Comparison of ENCODE assay signal across 16 cellular contexts in genomic region chr12:53644133-53644532, GRCh38. TPM values are rescaled to one million over a fixed set of nuclear protein-coding genes. Genes with fewer than 3 reads are reported as not detected.
DNase-seq lines count a peak whose midpoint lies in the region; ATAC-seq and TF ChIP-seq lines count a peak whose summit lies in the region.
"Had no signal": no experiment of that assay in that cellular context is flagged by ENCODE, and none has a peak within 500 bp of the region (broad histone marks: within the 10 kb centered on the region; RNA-seq: fewer than 3 reads in every experiment).

No MANE protein-coding gene starts in this region.

- H4K20me1 ChIP-seq in mammary epithelial cell (ENCODE audit: insufficient read depth, low read length): no peaks in the 10 kb centered on the region

- H3K36me3 Mint-ChIP-seq in MCF 10A (ENCODE audit: insufficient read depth, unreplicated experiment) (no peaks in the 10 kb centered on the region), T-helper 17 cell (ENCODE audit: low read depth) (peaks cover 1% of the 10 kb centered on the region)
- H3K36me3 Mint-ChIP-seq: CD4-positive, alpha-beta memory T cell had no signal

- H3K27ac ChIP-seq in breast epithelium: no peak overlapping the region
- H3K27ac ChIP-seq in mammary epithelial cell (ENCODE audit: insufficient read depth, low read depth, low read length): no peak overlapping the region

- dilution Hi-C loops in mammary epithelial cell (cut with HindIII; ENCODE audit: low sequenced_read_pairs): no loop called here

- H3K79me2 ChIP-seq in mammary epithelial cell (ENCODE audit: insufficient read depth, low read length): no peaks in the 10 kb centered on the region

- H2AFZ ChIP-seq in mammary epithelial cell (ENCODE audit: low read depth, low read length): peak overlapping the region; percentile 22

- no peak overlapping the region for H3K9ac ChIP-seq in mammary epithelial cell (ENCODE audit: insufficient read depth, low read length)

- BruUV-seq in MCF 10A (replicated peaks; lab: Mats Ljungman, UMichigan) (no TSS peak), mammary epithelial cell (replicated peaks; lab: Mats Ljungman, UMichigan) (no TSS peak)

- no peak overlapping the region for H3K4me3 ChIP-seq in breast epithelium
- no peak overlapping the region for H3K4me3 ChIP-seq in mammary epithelial cell (replicated peaks in 1 of 3; ENCODE audit: insufficient read depth in 1 of 3, low read depth in 2 of 3, low read length in 3 of 3)
- no peak overlapping the region for H3K4me3 ChIP-seq in epithelial cell of esophagus (ENCODE audit: low read length)
- H3K4me3 ChIP-seq: HAP-1 had no signal

- H3K4me1 Mint-ChIP-seq in MCF 10A (ENCODE audit: insufficient read depth, unreplicated experiment) (no peaks in the 10 kb centered on the region), T-helper 17 cell (peaks cover 2% of the 10 kb centered on the region)
- H3K4me1 Mint-ChIP-seq: CD4-positive, alpha-beta memory T cell had no signal

- H3K9me3 Mint-ChIP-seq in MCF 10A (ENCODE audit: unreplicated experiment): no peaks in the 10 kb centered on the region
- H3K9me3 Mint-ChIP-seq: HFFc6 had no signal

- H3K27ac Mint-ChIP-seq in MCF 10A (ENCODE audit: low read depth, unreplicated experiment) (no peak overlapping the region), T-helper 17 cell (no peak overlapping the region)
- H3K27ac Mint-ChIP-seq: CD4-positive, alpha-beta memory T cell; HFFc6 had no signal

- H3K36me3 ChIP-seq in breast epithelium: no peaks in the 10 kb centered on the region
- H3K36me3 ChIP-seq in mammary epithelial cell (ENCODE audit: insufficient read depth, low read length): no peaks in the 10 kb centered on the region
- H3K36me3 ChIP-seq: HAP-1 had no signal

- CTCF ChIA-PET in MCF 10A (lab: Yijun Ruan, JAX): interaction anchor here (1.5 kb wide), 1 partner anchor 101 kb away, joined by 4 read pairs; no protein-coding TSS in a partner anchor
- CTCF ChIA-PET in mammary epithelial cell (lab: Charles Lee; ENCODE audit: low non-redundant PET): no interaction called here

- TF ChIP-seq CTCF in MCF 10A (IDR thresholded peaks at IDR 0.05; ENCODE audit: unreplicated experiment) (no peak), breast epithelium (IDR thresholded peaks at IDR 0.05) (no peak), mammary epithelial cell (conservative IDR thresholded peaks at IDR 0.05 in 1 of 2, IDR thresholded peaks at IDR 0.05 in 1 of 2; ENCODE audit: extremely low read depth in 1 of 2, insufficient read depth in 1 of 2, low read depth in 1 of 2, low read length in 2 of 2) (no peak), epithelial cell of esophagus (IDR thresholded peaks at IDR 0.05; ENCODE audit: insufficient read depth, low read depth, low read length, missing control alignments) (no peak)

- 50% methylated on average over 3 of the region's 3 CpGs for WGBS in mammary epithelial cell (ENCODE audit: low coverage, missing lambda C conversion rate)

- DNase-seq in MCF 10A (ENCODE audit: unreplicated experiment): peak; percentile 8
- DNase-seq in breast epithelium (ENCODE audit: low spot score in 2 of 2): no peak
- peak; percentile 26 for DNase-seq in mammary epithelial cell
- peak; percentile 66 for DNase-seq in epithelial cell of esophagus (ENCODE audit: low read depth)
- no peak for DNase-seq in T-helper 17 cell
- no peak for DNase-seq in NCI-H2171 (lab: John Stamatoyannopoulos, UW)
- DNase-seq: C1 segment of cervical spinal cord; Calu3; CD4-positive, alpha-beta memory T cell; COR-L47; DMS53; DMS79 treated with DMSO at 0.1 percent for 48 hours; GF-D8; GOT3; HFFc6 had no signal

- H3K4me3 Mint-ChIP-seq in MCF 10A (ENCODE audit: unreplicated experiment): no peak overlapping the region
- no peak overlapping the region for H3K4me3 Mint-ChIP-seq in T-helper 17 cell
- H3K4me3 Mint-ChIP-seq: CD4-positive, alpha-beta memory T cell; HFFc6 had no signal

- intact Hi-C loops in MCF 10A (cut with micrococcal nuclease) (no loop called here), breast epithelium (cut with DNase I; ENCODE audit: low total_unique reads) (no loop called here), mammary epithelial cell (cut with micrococcal nuclease) (no loop called here)

- in situ Hi-C loops in mammary epithelial cell (cut with MboI; ENCODE audit: low sequenced_read_pairs in 2 of 2): no loop called here

- POLR2A ChIA-PET in MCF 10A (lab: Yijun Ruan, JAX): no interaction called here

- TF ChIP-seq POLR2A in breast epithelium (IDR thresholded peaks at IDR 0.05): no peak

- H3K4me2 ChIP-seq in mammary epithelial cell (ENCODE audit: insufficient read depth, low read depth, low read length): no peak overlapping the region

- H3K4me1 ChIP-seq in breast epithelium: no peaks in the 10 kb centered on the region
- H3K4me1 ChIP-seq in mammary epithelial cell (ENCODE audit: insufficient read depth, low read length): no peaks in the 10 kb centered on the region
- H3K4me1 ChIP-seq: HAP-1 had no signal

- H3K9me3 ChIP-seq in breast epithelium: no peaks in the 10 kb centered on the region
- no peaks in the 10 kb centered on the region for H3K9me3 ChIP-seq in mammary epithelial cell (replicated peaks; ENCODE audit: insufficient read depth, low read length)
- H3K9me3 ChIP-seq in T-helper 17 cell (ENCODE audit: control insufficient read depth, low read length, poor library complexity, severe bottlenecking): no peaks in the 10 kb centered on the region
- H3K9me3 ChIP-seq: HAP-1 had no signal

- H3K27me3 Mint-ChIP-seq in MCF 10A (ENCODE audit: insufficient read depth, unreplicated experiment) (no peaks in the 10 kb centered on the region), T-helper 17 cell (no peaks in the 10 kb centered on the region)
- H3K27me3 Mint-ChIP-seq: CD4-positive, alpha-beta memory T cell had no signal

- H3K27me3 ChIP-seq in breast epithelium (no peaks in the 10 kb centered on the region), mammary epithelial cell (ENCODE audit: insufficient read depth, low read length) (no peaks in the 10 kb centered on the region)

- ATAC-seq in T-helper 17 cell: no peak

RNA-seq across cellular contexts. Expression of gene ATF7, which starts 18.0 kb away (rescaled TPM):
- total RNA-seq in MCF 10A (2022) (39.6 and 40.8 TPM in 2 replicates), breast epithelium (10 to 100 TPM; 31.4 to 34.1 (median 33.4) TPM), mammary epithelial cell (10 to 100 TPM; 11.2 to 26.5 TPM), T-helper 17 cell (10 to 100 TPM; 22.7 to 25.3 TPM)
- polyA plus RNA-seq in mammary epithelial cell: 16.4 TPM
- polyA minus RNA-seq in mammary epithelial cell: 68.1 TPM

RNA-seq across cellular contexts. Expression of gene ATP5MC2, which starts 31.8 kb away (rescaled TPM):
- 328 and 381 TPM in 2 replicates for total RNA-seq in MCF 10A (2022)
- 100 to 1,000 TPM; 286 to 394 (median 306) TPM for total RNA-seq in breast epithelium
- total RNA-seq in mammary epithelial cell: 100 to 1,000 TPM in 1 of 2 donors, 10 to 100 TPM in 1; 47.2 to 140 TPM
- polyA plus RNA-seq in mammary epithelial cell: 253 TPM
- polyA minus RNA-seq in mammary epithelial cell: 356 TPM
- 100 to 1,000 TPM; 211 to 232 TPM for total RNA-seq in T-helper 17 cell

Comparison
In these comparisons a context has a peak if more than half of its experiments do, and no peak if none do; other contexts are left out.
1. DNase-seq: peak in MCF 10A (single experiment), mammary epithelial cell (single experiment) and epithelial cell of esophagus (single experiment); none in breast epithelium (0 of 2), T-helper 17 cell (0 of 3) and NCI-H2171 (single experiment).